ENCODE assay signal across 15 cellular contexts in the genomic region with DNA sequence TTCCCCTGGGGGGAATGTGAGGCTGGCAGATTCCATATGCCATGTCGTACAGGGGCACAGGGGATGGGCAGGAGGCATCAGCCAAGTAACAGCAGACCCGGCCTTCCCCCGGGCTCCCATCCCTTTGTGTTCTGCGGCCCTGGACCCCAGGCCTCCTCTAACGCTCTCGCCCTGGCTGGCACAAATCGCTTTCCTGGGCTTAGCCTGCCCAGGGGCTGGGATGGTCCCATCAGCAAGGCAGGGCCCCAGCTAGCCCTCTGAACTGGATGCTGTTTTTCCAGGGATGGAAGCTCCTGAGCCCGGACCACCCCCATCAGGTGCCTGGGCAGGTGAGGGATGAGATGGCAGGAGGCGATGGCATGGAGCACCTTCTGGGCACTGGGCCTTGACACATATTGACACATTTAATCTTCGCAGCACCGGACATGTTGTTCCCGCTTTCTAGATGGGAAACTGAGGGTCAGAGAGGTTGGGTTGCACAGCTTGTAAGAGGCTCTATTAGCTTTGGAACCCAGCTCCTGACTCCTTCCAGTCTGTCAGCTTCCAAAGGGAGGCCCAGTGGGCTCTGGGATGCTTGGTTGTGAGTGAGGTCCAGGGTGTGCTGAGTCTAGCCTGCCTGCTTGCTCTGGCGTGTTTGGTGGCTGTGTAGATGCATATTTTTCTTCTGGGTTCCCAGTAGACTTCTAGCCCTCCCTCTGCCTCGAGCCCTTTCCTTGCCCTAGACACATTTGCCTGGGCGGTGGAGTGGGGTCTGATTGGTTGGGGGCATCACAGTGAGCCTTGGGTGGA. TPM values are rescaled to one million over a fixed set of nuclear protein-coding genes. Genes with fewer than 3 reads are reported as not detected.
DNase-seq lines count a peak whose midpoint lies in the region; ATAC-seq and TF ChIP-seq lines count a peak whose summit lies in the region.
"Had no signal": no experiment of that assay in that cellular context is flagged by ENCODE, and none has a peak within 500 bp of the region (broad histone marks: within the 10 kb centered on the region; RNA-seq: fewer than 3 reads in every experiment).

No MANE protein-coding gene starts in this region.

- no peak for TF ChIP-seq CTCF in brain (conservative IDR thresholded peaks at IDR 0.05)
- TF ChIP-seq CTCF in type B pancreatic cell (conservative IDR thresholded peaks at IDR 0.05), result no peak

- no peak overlapping the region for H3K27ac Mint-ChIP-seq in activated CD8-positive, alpha-beta memory T cell treated with anti-CD3 and anti-CD28 coated beads, Interleukin-2, amount 10 ng/mL, durations not matched to agents 7 days and 5 days
- peak overlapping the region in 3 of 5 experiments; percentile 62 to 88 (median 72) for H3K27ac Mint-ChIP-seq in brain
- peak overlapping the region; percentile 8 for H3K27ac Mint-ChIP-seq in type B pancreatic cell

- H3K4me3 Mint-ChIP-seq in activated CD8-positive, alpha-beta memory T cell treated with anti-CD3 and anti-CD28 coated beads, Interleukin-2, amount 10 ng/mL, durations not matched to agents 7 days and 5 days, result no peak overlapping the region
- H3K4me3 Mint-ChIP-seq in brain (no peak overlapping the region), type B pancreatic cell (no peak overlapping the region)

- CTCF ChIA-PET in activated CD8-positive, alpha-beta memory T cell treated with anti-CD3 and anti-CD28 coated beads, Interleukin-2, amount 10 ng/mL, durations not matched to agents 7 days and 5 days (lab: Charles Lee), result no interaction called here

- peak; percentile 5 for DNase-seq in activated CD8-positive, alpha-beta memory T cell treated with anti-CD3 and anti-CD28 coated beads, Interleukin-2, amount 50 U/mL, for 4 hours
- DNase-seq in activated CD8-positive, alpha-beta memory T cell treated with anti-CD3 and anti-CD28 coated beads, Interleukin-2, amount 10 ng/mL, durations not matched to agents 7 days and 5 days, result no peak
- DNase-seq in islet precursor cell (peak; percentile 50), type B pancreatic cell (ENCODE audit: extremely low spot score, unreplicated experiment) (no peak), NCI-H2029 (lab: John Stamatoyannopoulos, UW) (no peak)
- no peak for DNase-seq in stimulated activated CD4-positive, alpha-beta T cell treated with anti-CD3 and anti-CD28 coated beads, Interleukin-4, amount 100 ng/mL, for 24 hours
- no peak for DNase-seq in activated naive CD4-positive, alpha-beta T cell treated with anti-CD3 and anti-CD28 coated beads, Interleukin-2, amount 50 U/mL, for 16 hours
- DNase-seq: DMS79 treated with DMSO at 0.1 percent for 48 hours, GOT3, MM.1S, NCI-H1092, NCI-H2081 treated with DMSO at 0.1 percent for 48 hours, NCI-H446 treated with DMSO at 0.1 percent for 48 hours, SIG-M5 had no signal

- H3K36me3 Mint-ChIP-seq in activated CD8-positive, alpha-beta memory T cell treated with anti-CD3 and anti-CD28 coated beads, Interleukin-2, amount 10 ng/mL, durations not matched to agents 7 days and 5 days, result no peaks in the 10 kb centered on the region
- H3K36me3 Mint-ChIP-seq in brain (no peaks in the 10 kb centered on the region), type B pancreatic cell (peaks cover 4% of the 10 kb centered on the region)

- H3K9me3 Mint-ChIP-seq in activated CD8-positive, alpha-beta memory T cell treated with anti-CD3 and anti-CD28 coated beads, Interleukin-2, amount 10 ng/mL, durations not matched to agents 7 days and 5 days (ENCODE audit: low read depth), result no peaks in the 10 kb centered on the region
- H3K9me3 Mint-ChIP-seq in brain (no peaks in the 10 kb centered on the region), type B pancreatic cell (no peaks in the 10 kb centered on the region)

- ATAC-seq in activated CD8-positive, alpha-beta memory T cell treated with anti-CD3 and anti-CD28 coated beads, Interleukin-2, amount 10 ng/mL, durations not matched to agents 7 days and 5 days, result no peak

- H3K27me3 Mint-ChIP-seq in activated CD8-positive, alpha-beta memory T cell treated with anti-CD3 and anti-CD28 coated beads, Interleukin-2, amount 10 ng/mL, durations not matched to agents 7 days and 5 days, result no peaks in the 10 kb centered on the region
- H3K27me3 Mint-ChIP-seq in brain (peaks cover 3% of the 10 kb centered on the region), type B pancreatic cell (peaks cover 6% of the 10 kb centered on the region)

- H3K4me1 Mint-ChIP-seq in activated CD8-positive, alpha-beta memory T cell treated with anti-CD3 and anti-CD28 coated beads, Interleukin-2, amount 10 ng/mL, durations not matched to agents 7 days and 5 days, result no peaks in the 10 kb centered on the region
- H3K4me1 Mint-ChIP-seq in brain, result peaks cover 52% of the 10 kb centered on the region
- peaks cover 34% of the 10 kb centered on the region for H3K4me1 Mint-ChIP-seq in type B pancreatic cell (ENCODE audit: unreplicated experiment)

RNA-seq across cellular contexts. Expression of a gene that starts 40.3 kb away (rescaled TPM):
- total RNA-seq in activated CD8-positive, alpha-beta memory T cell treated with anti-CD3 and anti-CD28 coated beads, Interleukin-2, amount 10 ng/mL, durations not matched to agents 7 days and 5 days, result 1 to 10 TPM in 1 of 2 experiments, under 1 TPM in 1; 0.28 to 1.3 TPM
- polyA plus RNA-seq in brain (ENCODE audit: insufficient read depth, low read depth, low replicate concordance), result 0.37 TPM
- total RNA-seq in type B pancreatic cell (ENCODE audit: low replicate concordance), result 10.5 and 28.6 TPM in 2 replicates

Comparison
In these comparisons a context has a peak if more than half of its experiments do, and no peak if none do; other contexts are left out.
1. DNase-seq: peak in activated CD8-positive, alpha-beta memory T cell treated with anti-CD3 and anti-CD28 coated beads, Interleukin-2, amount 50 U/mL, for 4 hours (single experiment) and islet precursor cell (single experiment); none in activated CD8-positive, alpha-beta memory T cell treated with anti-CD3 and anti-CD28 coated beads, Interleukin-2, amount 10 ng/mL, durations not matched to agents 7 days and 5 days (single experiment), type B pancreatic cell (single experiment), stimulated activated CD4-positive, alpha-beta T cell treated with anti-CD3 and anti-CD28 coated beads, Interleukin-4, amount 100 ng/mL, for 24 hours (single experiment), activated naive CD4-positive, alpha-beta T cell treated with anti-CD3 and anti-CD28 coated beads, Interleukin-2, amount 50 U/mL, for 16 hours (single experiment) and NCI-H2029 (single experiment).